ENCODE assay signal across 26 cellular contexts in genomic region chr1:111956155-111956817, GRCh38. TPM values are rescaled to one million over a fixed set of nuclear protein-coding genes. Genes with fewer than 3 reads are reported as not detected.
DNase-seq lines count a peak whose midpoint lies in the region; ATAC-seq lines count a peak whose summit lies in the region.
"Had no signal": no experiment of that assay in that cellular context is flagged by ENCODE, and none has a peak within 500 bp of the region (broad histone marks: within the 10 kb centered on the region; RNA-seq: fewer than 3 reads in every experiment).

No MANE protein-coding gene starts in this region.

- H3K36me3 Mint-ChIP-seq in activated naive CD8-positive, alpha-beta T cell treated with anti-CD3 and anti-CD28 coated beads for 36 hours = no peaks in the 10 kb centered on the region
- H3K36me3 Mint-ChIP-seq: activated naive CD4-positive, alpha-beta T cell treated with anti-CD3 and anti-CD28 coated beads, Interleukin-2, amount 50 U/mL, for 24 hours; CD8-positive, alpha-beta memory T cell had no signal

- H3K27ac Mint-ChIP-seq in activated naive CD8-positive, alpha-beta T cell treated with anti-CD3 and anti-CD28 coated beads for 36 hours = no peak overlapping the region
- H3K27ac Mint-ChIP-seq: activated naive CD4-positive, alpha-beta T cell treated with anti-CD3 and anti-CD28 coated beads, Interleukin-2, amount 50 U/mL, for 24 hours; activated T-helper 2 cell treated with anti-CD3 and anti-CD28 coated beads, Interferon-gamma antibody, Interleukin-2, Interleukin-4, amounts not matched to agents 10 μg/mL and 5 μg/mL and 100 μg/mL, durations not matched to agents 14 hours and 24 hours and 36 hours; CD8-positive, alpha-beta memory T cell; H9; stimulated activated naive CD8-positive, alpha-beta T cell treated with anti-CD3 and anti-CD28 coated beads, Interleukin-15, amount 100 ng/mL, for 72 hours had no signal

- no peak for ATAC-seq in HG03442 (IDR thresholded peaks at IDR 0.05; ENCODE audit: unreplicated experiment)
- ATAC-seq: HepG2; right cardiac atrium; stimulated activated naive CD8-positive, alpha-beta T cell treated with anti-CD3 and anti-CD28 coated beads, Interleukin-15, amount 100 ng/mL, for 72 hours had no signal

- no peak overlapping the region for H3K4me3 Mint-ChIP-seq in activated naive CD8-positive, alpha-beta T cell treated with anti-CD3 and anti-CD28 coated beads for 36 hours
- H3K4me3 Mint-ChIP-seq: activated naive CD4-positive, alpha-beta T cell treated with anti-CD3 and anti-CD28 coated beads, Interleukin-2, amount 50 U/mL, for 24 hours; CD8-positive, alpha-beta memory T cell; H9; neural crest cell; stimulated activated naive CD8-positive, alpha-beta T cell treated with anti-CD3 and anti-CD28 coated beads, Interleukin-15, amount 100 ng/mL, for 72 hours had no signal

- H3K27me3 Mint-ChIP-seq in activated naive CD8-positive, alpha-beta T cell treated with anti-CD3 and anti-CD28 coated beads for 36 hours = peaks cover 25% of the 10 kb centered on the region

- intact Hi-C loops in posterior vena cava (cut with DNase I) = no loop called here

- no peaks in the 10 kb centered on the region for H3K4me1 Mint-ChIP-seq in activated naive CD8-positive, alpha-beta T cell treated with anti-CD3 and anti-CD28 coated beads for 36 hours
- H3K4me1 Mint-ChIP-seq: activated naive CD4-positive, alpha-beta T cell treated with anti-CD3 and anti-CD28 coated beads, Interleukin-2, amount 50 U/mL, for 24 hours; CD8-positive, alpha-beta memory T cell; neural crest cell; stimulated activated naive CD8-positive, alpha-beta T cell treated with anti-CD3 and anti-CD28 coated beads, Interleukin-15, amount 100 ng/mL, for 72 hours had no signal

- no peaks in the 10 kb centered on the region for H3K9me3 Mint-ChIP-seq in activated naive CD8-positive, alpha-beta T cell treated with anti-CD3 and anti-CD28 coated beads for 36 hours
- H3K9me3 Mint-ChIP-seq: activated naive CD4-positive, alpha-beta T cell treated with anti-CD3 and anti-CD28 coated beads, Interleukin-2, amount 50 U/mL, for 24 hours; activated T-helper 2 cell treated with anti-CD3 and anti-CD28 coated beads, Interferon-gamma antibody, Interleukin-2, Interleukin-4, amounts not matched to agents 10 μg/mL and 5 μg/mL and 100 μg/mL, durations not matched to agents 14 hours and 24 hours and 36 hours; CD8-positive, alpha-beta memory T cell; H9; neural crest cell; stimulated activated naive CD8-positive, alpha-beta T cell treated with anti-CD3 and anti-CD28 coated beads, Interleukin-15, amount 100 ng/mL, for 72 hours had no signal

- peak; percentile 95 for DNase-seq in DMS79 (lab: John Stamatoyannopoulos, UW)
- peak; percentile 41 to 82 (median 65) for DNase-seq in NCI-H1417 (lab: John Stamatoyannopoulos, UW)
- DNase-seq in globus pallidus (ENCODE audit: low spot score) = peak; percentile 55
- peak; percentile 56 for DNase-seq in posterior vena cava (ENCODE audit: low spot score)
- no peak for DNase-seq in NCI-H2029 (lab: John Stamatoyannopoulos, UW)
- DNase-seq in HT-29 (ENCODE audit: low spot score) = no peak
- no peak for DNase-seq in activated naive CD8-positive, alpha-beta T cell treated with anti-CD3 and anti-CD28 coated beads for 36 hours
- DNase-seq: activated CD4-positive, alpha-beta T cell treated with anti-CD3 and anti-CD28 coated beads for 4 hours; CD8-positive, alpha-beta memory T cell; H9; mesendoderm; NCI-H748 treated with DMSO at 0.1 percent for 48 hours; ovary; right cardiac atrium; RPMI8226; SJCRH30; stimulated activated CD4-positive, alpha-beta T cell treated with anti-CD3 and anti-CD28 coated beads, Interleukin-2, amount 100 ng/mL, for 48 hours; stimulated activated naive CD8-positive, alpha-beta T cell treated with anti-CD3 and anti-CD28 coated beads, Interleukin-15, amount 100 ng/mL, for 72 hours; SW 1271; T-helper 9 cell had no signal

RNA-seq across cellular contexts. Expression of gene KCND3, which starts 33.2 kb away (rescaled TPM):
- total RNA-seq in posterior vena cava = 10 to 100 TPM; 24.6 to 27.8 TPM
- total RNA-seq in HT-29 (2014; rRNA removed; shearing (Covaris generic)) = not detected in 2 replicates
- not detected for total RNA-seq in activated naive CD8-positive, alpha-beta T cell treated with anti-CD3 and anti-CD28 coated beads for 36 hours
- total RNA-seq: activated T-helper 2 cell treated with anti-CD3 and anti-CD28 coated beads, Interferon-gamma antibody, Interleukin-2, Interleukin-4, amounts not matched to agents 10 μg/mL and 5 μg/mL and 100 μg/mL, durations not matched to agents 14 hours and 24 hours and 36 hours; CD8-positive, alpha-beta memory T cell; endothelial cell of umbilical vein; HepG2 had no signal

Comparison
In these comparisons a context has a peak if more than half of its experiments do, and no peak if none do; other contexts are left out.
1. DNase-seq: peak in DMS79 (single experiment), NCI-H1417 (3 of 3), globus pallidus (single experiment) and posterior vena cava (single experiment); none in NCI-H2029 (single experiment), HT-29 (single experiment) and activated naive CD8-positive, alpha-beta T cell treated with anti-CD3 and anti-CD28 coated beads for 36 hours (single experiment).
2. RNA of gene KCND3, which starts 33.2 kb away (total RNA-seq): 24.6 to 27.8 TPM in posterior vena cava; not detected in HT-29 and not detected in activated naive CD8-positive, alpha-beta T cell treated with anti-CD3 and anti-CD28 coated beads for 36 hours; every median in the first group is over 10 times any median in the second.